Comparison of ENCODE assay signal across 13 cellular contexts in genomic region chrX:39327705-39328104, GRCh38.
"Had no signal": no experiment of that assay in that cellular context is flagged by ENCODE, and none has a peak within 500 bp of the region (broad histone marks: within the 10 kb centered on the region; RNA-seq: fewer than 3 reads in every experiment).

No MANE protein-coding gene starts in this region.

- H3K4me1 ChIP-seq: esophagus muscularis mucosa, stomach, uterus had no signal

- DNase-seq: activated CD8-positive, alpha-beta memory T cell treated with anti-CD3 and anti-CD28 coated beads, Interleukin-2, amount 10 ng/mL, durations not matched to agents 7 days and 5 days; hypothalamus; kidney glomerular epithelial cell; mesendoderm; spleen; stomach; T1000; uterus had no signal

- H3K36me3 Mint-ChIP-seq: activated CD8-positive, alpha-beta memory T cell treated with anti-CD3 and anti-CD28 coated beads, Interleukin-2, amount 10 ng/mL, durations not matched to agents 7 days and 5 days had no signal

- H3K36me3 ChIP-seq: esophagus muscularis mucosa, spleen, stomach, thoracic aorta, uterus had no signal

- H3K27me3 ChIP-seq: uterus had no signal

- H3K4me3 ChIP-seq: esophagus muscularis mucosa, spleen, stomach, thoracic aorta, uterus had no signal

- H3K27me3 Mint-ChIP-seq: activated CD8-positive, alpha-beta memory T cell treated with anti-CD3 and anti-CD28 coated beads, Interleukin-2, amount 10 ng/mL, durations not matched to agents 7 days and 5 days had no signal

- ATAC-seq: activated CD8-positive, alpha-beta memory T cell treated with anti-CD3 and anti-CD28 coated beads, Interleukin-2, amount 10 ng/mL, durations not matched to agents 7 days and 5 days; sciatic nerve had no signal

- H3K27ac ChIP-seq: esophagus muscularis mucosa, spleen, stomach, thoracic aorta, uterus, VCaP had no signal

- H3K9me3 ChIP-seq: esophagus muscularis mucosa, spleen, stomach, thoracic aorta, uterus had no signal

- H3K4me1 Mint-ChIP-seq: neural crest cell had no signal

- H3K4me3 Mint-ChIP-seq: activated CD8-positive, alpha-beta memory T cell treated with anti-CD3 and anti-CD28 coated beads, Interleukin-2, amount 10 ng/mL, durations not matched to agents 7 days and 5 days; neural crest cell had no signal
